2 cellular contexts compared by ENCODE assay signal in genomic region chr19:58563034-58563573, GRCh38.
TF ChIP-seq lines count a peak whose summit lies in the region.

No MANE protein-coding gene starts in this region.

TF ChIP-seq in GM12878, 131 proteins besides CTCF, POLR2A, EP300 and RAD21:
- TF ChIP-seq NR2C1 (IDR thresholded peaks at IDR 0.05) (no peak), YY1 (IDR thresholded peaks at IDR 0.05; ENCODE audit: low read depth, low read length) (0 out of 2 replicates have a peak, but pooled peaks have one; percentile 23), EGR1 (IDR thresholded peaks at IDR 0.05; ENCODE audit: borderline replicate concordance in 1 of 2, low read depth in 2 of 2, low read length in 2 of 2) (no peak), LARP7 (IDR thresholded peaks at IDR 0.05) (peak; percentile 56; the same call in 1 of the 2 replicates), NRF1 (conservative IDR thresholded peaks at IDR 0.05; ENCODE audit: low read depth, low read length) (peak; percentile 44), WRNIP1 (IDR thresholded peaks at IDR 0.05; ENCODE audit: borderline replicate concordance, low read depth, low read length) (no peak), TCF3 (IDR thresholded peaks at IDR 0.05; ENCODE audit: borderline replicate concordance, insufficient read depth, low read depth, low read length) (0 out of 2 replicates have a peak, but pooled peaks have one; percentile 77), MEF2B (IDR thresholded peaks at IDR 0.05; ENCODE audit: partially characterized antibody, poor library complexity, severe bottlenecking) (peak; percentile 89), BHLHE40 (IDR thresholded peaks at IDR 0.05; ENCODE audit: borderline replicate concordance in 1 of 2, low read depth in 2 of 2, low read length in 1 of 2) (peak in 1 of 2 experiments; percentile 74; a peak in 2 of 4 replicates), PAX5 (IDR thresholded peaks at IDR 0.05; ENCODE audit: borderline replicate concordance, low read depth, low read length) (peak; percentile 60; the same call in 1 of the 2 replicates)

TF ChIP-seq in liver, 16 proteins besides CTCF, POLR2A, EP300 and RAD21:
- TF ChIP-seq EGR1 (IDR thresholded peaks at IDR 0.05; ENCODE audit: low read depth in 2 of 2) = no peak
- no peak for TF ChIP-seq FOXA2 (IDR thresholded peaks at IDR 0.05)
- TF ChIP-seq MAX (IDR thresholded peaks at IDR 0.05) = no peak
- no peak for TF ChIP-seq HNF4G (IDR thresholded peaks at IDR 0.05)
- TF ChIP-seq SP1 (IDR thresholded peaks at IDR 0.05) = no peak
- no peak for TF ChIP-seq JUND (IDR thresholded peaks at IDR 0.05)
- no peak for TF ChIP-seq NR2F2 (IDR thresholded peaks at IDR 0.05)
- no peak for TF ChIP-seq GABPA (IDR thresholded peaks at IDR 0.05 in 1 of 2, conservative IDR thresholded peaks at IDR 0.05 in 1 of 2)
- no peak for TF ChIP-seq RXRA (IDR thresholded peaks at IDR 0.05)
- TF ChIP-seq FOXA1 (IDR thresholded peaks at IDR 0.05) = no peak
- no peak for TF ChIP-seq HNF4A (conservative IDR thresholded peaks at IDR 0.05)
- no peak for TF ChIP-seq YY1 (IDR thresholded peaks at IDR 0.05)
- no peak for TF ChIP-seq ZBTB33 (IDR thresholded peaks at IDR 0.05)
- TF ChIP-seq ATF3 (IDR thresholded peaks at IDR 0.05) = no peak
- TF ChIP-seq REST (IDR thresholded peaks at IDR 0.05) = no peak
- TF ChIP-seq TAF1 (conservative IDR thresholded peaks at IDR 0.05) = no peak
